10 cellular contexts compared by ENCODE assay signal in genomic region chr9:27377147-27377807, GRCh38.
DNase-seq lines count a peak whose midpoint lies in the region; ATAC-seq and TF ChIP-seq lines count a peak whose summit lies in the region.
"Had no signal": no experiment of that assay in that cellular context is flagged by ENCODE, and none has a peak within 500 bp of the region (broad histone marks: within the 10 kb centered on the region; RNA-seq: fewer than 3 reads in every experiment).

No MANE protein-coding gene starts in this region.

- peaks cover 13% of the 10 kb centered on the region for H3K4me1 Mint-ChIP-seq in neural progenitor cell
- peaks cover 18% of the 10 kb centered on the region for H3K4me1 Mint-ChIP-seq in activated T-helper 2 cell treated with anti-CD3 and anti-CD28 coated beads, Interferon-gamma antibody, Interleukin-2, Interleukin-4, amounts not matched to agents 10 μg/mL and 5 μg/mL and 100 μg/mL, durations not matched to agents 14 hours and 24 hours and 36 hours (ENCODE audit: low read depth)

- H3K27ac ChIP-seq in neural progenitor cell, result no peak overlapping the region
- H3K27ac ChIP-seq: SJSA1 had no signal

- no peak overlapping the region for H3K9ac ChIP-seq in neural progenitor cell

- peaks cover 7% of the 10 kb centered on the region for H3K79me2 ChIP-seq in neural progenitor cell (ENCODE audit: low read depth)

- H3K9me3 ChIP-seq in neural progenitor cell (ENCODE audit: low read depth), result no peaks in the 10 kb centered on the region
- H3K9me3 ChIP-seq: SJSA1 had no signal

- H3K27me3 Mint-ChIP-seq in neural progenitor cell (ENCODE audit: insufficient read depth, low read depth), result no peaks in the 10 kb centered on the region
- peaks cover 12% of the 10 kb centered on the region for H3K27me3 Mint-ChIP-seq in activated T-helper 2 cell treated with anti-CD3 and anti-CD28 coated beads, Interferon-gamma antibody, Interleukin-2, Interleukin-4, amounts not matched to agents 10 μg/mL and 5 μg/mL and 100 μg/mL, durations not matched to agents 14 hours and 24 hours and 36 hours (ENCODE audit: low read depth)
- H3K27me3 Mint-ChIP-seq: activated naive CD8-positive, alpha-beta T cell had no signal

- peaks cover 12% of the 10 kb centered on the region for H3K4me1 ChIP-seq in neural progenitor cell
- H3K4me1 ChIP-seq: SJSA1 had no signal

- H2AFZ ChIP-seq in neural progenitor cell (replicated peaks), result no peak overlapping the region

- no peaks in the 10 kb centered on the region for H3K9me3 Mint-ChIP-seq in neural progenitor cell
- H3K9me3 Mint-ChIP-seq in activated T-helper 2 cell treated with anti-CD3 and anti-CD28 coated beads, Interferon-gamma antibody, Interleukin-2, Interleukin-4, amounts not matched to agents 10 μg/mL and 5 μg/mL and 100 μg/mL, durations not matched to agents 14 hours and 24 hours and 36 hours, result no peaks in the 10 kb centered on the region

- peak; percentile 38 for ATAC-seq in GM19023 (IDR thresholded peaks at IDR 0.05; ENCODE audit: unreplicated experiment)
- peak; percentile 36 for ATAC-seq in HG02852 (IDR thresholded peaks at IDR 0.05; ENCODE audit: unreplicated experiment)

- no peaks in the 10 kb centered on the region for H3K27me3 ChIP-seq in neural progenitor cell
- H3K27me3 ChIP-seq: SJSA1 had no signal

- peak; percentile 6 for DNase-seq in NCI-H226
- no peak for DNase-seq in neural progenitor cell (ENCODE audit: low spot score)
- DNase-seq in RPMI8226, result no peak
- no peak for DNase-seq in HCEC 1CT
- no peak for DNase-seq in cerebellar cortex (ENCODE audit: low spot score)
- DNase-seq in activated T-helper 2 cell treated with anti-CD3 and anti-CD28 coated beads, Interferon-gamma antibody, Interleukin-2, Interleukin-4, amounts not matched to agents 10 μg/mL and 5 μg/mL and 100 μg/mL, durations not matched to agents 14 hours and 24 hours and 36 hours (ENCODE audit: low spot score), result no peak

- H3K36me3 ChIP-seq in neural progenitor cell, result no peaks in the 10 kb centered on the region
- H3K36me3 ChIP-seq: SJSA1 had no signal

- peaks cover 5% of the 10 kb centered on the region for H4K20me1 ChIP-seq in neural progenitor cell (ENCODE audit: low read depth)

- H3K4me2 ChIP-seq in neural progenitor cell, result no peak overlapping the region

- TF ChIP-seq CTCF in neural progenitor cell (IDR thresholded peaks at IDR 0.05), result no peak

- no peak overlapping the region for H3K4me3 Mint-ChIP-seq in neural progenitor cell
- no peak overlapping the region for H3K4me3 Mint-ChIP-seq in activated T-helper 2 cell treated with anti-CD3 and anti-CD28 coated beads, Interferon-gamma antibody, Interleukin-2, Interleukin-4, amounts not matched to agents 10 μg/mL and 5 μg/mL and 100 μg/mL, durations not matched to agents 14 hours and 24 hours and 36 hours (ENCODE audit: low read depth)
- H3K4me3 Mint-ChIP-seq: activated naive CD8-positive, alpha-beta T cell had no signal

- no peaks in the 10 kb centered on the region for H3K36me3 Mint-ChIP-seq in neural progenitor cell
- H3K36me3 Mint-ChIP-seq in activated T-helper 2 cell treated with anti-CD3 and anti-CD28 coated beads, Interferon-gamma antibody, Interleukin-2, Interleukin-4, amounts not matched to agents 10 μg/mL and 5 μg/mL and 100 μg/mL, durations not matched to agents 14 hours and 24 hours and 36 hours (ENCODE audit: low read depth), result no peaks in the 10 kb centered on the region

- intact Hi-C loops in activated T-helper 2 cell treated with anti-CD3 and anti-CD28 coated beads, Interferon-gamma antibody, Interleukin-2, Interleukin-4, amounts not matched to agents 10 μg/mL and 5 μg/mL and 100 μg/mL, durations not matched to agents 14 hours and 24 hours and 36 hours (cut with micrococcal nuclease), result no loop called here

- no peaks in the 10 kb centered on the region for H3F3A ChIP-seq in neural progenitor cell (ENCODE audit: low read depth)

- peak overlapping the region; percentile 44 for H3K27ac Mint-ChIP-seq in neural progenitor cell
- no peak overlapping the region for H3K27ac Mint-ChIP-seq in activated T-helper 2 cell treated with anti-CD3 and anti-CD28 coated beads, Interferon-gamma antibody, Interleukin-2, Interleukin-4, amounts not matched to agents 10 μg/mL and 5 μg/mL and 100 μg/mL, durations not matched to agents 14 hours and 24 hours and 36 hours
- H3K27ac Mint-ChIP-seq: activated naive CD8-positive, alpha-beta T cell had no signal

- no peak overlapping the region for H3K4me3 ChIP-seq in neural progenitor cell
- H3K4me3 ChIP-seq: SJSA1 had no signal
